8 cellular contexts compared by ENCODE assay signal in genomic region chr17:39235555-39236221, GRCh38. TPM values are rescaled to one million over a fixed set of nuclear protein-coding genes. Genes with fewer than 3 reads are reported as not detected.
DNase-seq lines count a peak whose midpoint lies in the region; ATAC-seq and TF ChIP-seq lines count a peak whose summit lies in the region.

No MANE protein-coding gene starts in this region.

- TF ChIP-seq POLR2A in erythroblast (IDR thresholded peaks at IDR 0.05; ENCODE audit: low read length) = no peak

- H3K4me1 Mint-ChIP-seq in CD8-positive, alpha-beta T cell (ENCODE audit: low read depth) = peaks cover 38% of the 10 kb centered on the region

- H3K4me2 ChIP-seq in parathyroid adenoma (ENCODE audit: low read length) = no peak overlapping the region

- peaks cover 55% of the 10 kb centered on the region for H3K4me1 ChIP-seq in CD8-positive, alpha-beta T cell (ENCODE audit: insufficient read depth, low read length)
- H3K4me1 ChIP-seq in parathyroid adenoma = no peaks in the 10 kb centered on the region

- CTCF ChIA-PET in CD8-positive, alpha-beta T cell (lab: Charles Lee) = interaction anchor here (0.6 to 20.4 kb wide), 11 partner anchors 9 to 83 kb away, joined by 3 to 429 read pairs (median 6); partner anchors contain the start of gene STAC2

- POLR2A ChIA-PET in CD8-positive, alpha-beta T cell (lab: Charles Lee) = interaction anchor here (4.6 kb wide), 1 partner anchor 36 kb away, joined by 23 read pairs; the partner anchor contains the start of gene RPL19

- no peaks in the 10 kb centered on the region for H3K9me3 Mint-ChIP-seq in CD8-positive, alpha-beta T cell

- H3K36me3 Mint-ChIP-seq in CD8-positive, alpha-beta T cell = no peaks in the 10 kb centered on the region

- peak; percentile 59 for TF ChIP-seq CTCF in CD8-positive, alpha-beta T cell (IDR thresholded peaks at IDR 0.05)
- TF ChIP-seq CTCF in GM20000 (IDR thresholded peaks at IDR 0.05; ENCODE audit: extremely low read depth, missing control alignments) (peak; percentile 35), WI38 (IDR thresholded peaks at IDR 0.05; ENCODE audit: low read depth, low read length) (peak; percentile 69), parathyroid adenoma (IDR thresholded peaks at IDR 0.05) (peak; percentile 14), omental fat pad (IDR thresholded peaks at IDR 0.05) (no peak)

- no peaks in the 10 kb centered on the region for H3K9me3 ChIP-seq in CD8-positive, alpha-beta T cell (ENCODE audit: low read length)
- no peaks in the 10 kb centered on the region for H3K9me3 ChIP-seq in parathyroid adenoma (ENCODE audit: control insufficient read depth, low read length)

- H3K4me3 Mint-ChIP-seq in CD8-positive, alpha-beta T cell = no peak overlapping the region

- H3K36me3 ChIP-seq in CD8-positive, alpha-beta T cell (ENCODE audit: insufficient read depth, low read length) = no peaks in the 10 kb centered on the region
- no peaks in the 10 kb centered on the region for H3K36me3 ChIP-seq in parathyroid adenoma (ENCODE audit: control insufficient read depth, insufficient read depth, low read length)

- ATAC-seq in CD8-positive, alpha-beta T cell = peak; percentile 42
- ATAC-seq in omental fat pad (ENCODE audit: low FRiP score) = no peak

- H3K9ac ChIP-seq in parathyroid adenoma = no peak overlapping the region

- H3K27ac ChIP-seq in CD8-positive, alpha-beta T cell (ENCODE audit: low read depth, low read length) = no peak overlapping the region
- H3K27ac ChIP-seq in parathyroid adenoma = no peak overlapping the region

- H3K27me3 ChIP-seq in CD8-positive, alpha-beta T cell (ENCODE audit: insufficient read depth, low read length) = no peaks in the 10 kb centered on the region
- no peaks in the 10 kb centered on the region for H3K27me3 ChIP-seq in parathyroid adenoma (ENCODE audit: control insufficient read depth, insufficient read depth, low read length)

- H2AFZ ChIP-seq in parathyroid adenoma = no peak overlapping the region

- peak in 4 of 7 experiments; percentile 32 to 67 (median 48) for DNase-seq in CD8-positive, alpha-beta T cell
- peak; percentile 78 for DNase-seq in GM20000 (ENCODE audit: low spot score)
- DNase-seq in NCI-H2171 treated with DMSO at 0.1 percent for 48 hours (lab: John Stamatoyannopoulos, UW) = peak; percentile 100
- peak; percentile 71 to 74 for DNase-seq in erythroblast (lab: John Stamatoyannopoulos, UW)
- DNase-seq in NCI-H1048 (lab: John Stamatoyannopoulos, UW) = no peak
- DNase-seq in omental fat pad (ENCODE audit: low spot score) = no peak

- H3K27ac Mint-ChIP-seq in CD8-positive, alpha-beta T cell = peak overlapping the region; percentile 79

- intact Hi-C loops in CD8-positive, alpha-beta T cell (cut with DNase I, micrococcal nuclease) = loop anchor here in 1 of 2 experiments (5.0 kb wide), 1 partner anchor 83 kb away; the partner anchor contains the start of gene PLXDC1

- no peaks in the 10 kb centered on the region for H3K79me2 ChIP-seq in parathyroid adenoma

- peaks cover 8% of the 10 kb centered on the region for H3K27me3 Mint-ChIP-seq in CD8-positive, alpha-beta T cell (ENCODE audit: low read depth)

- no peak overlapping the region for H3K4me3 ChIP-seq in CD8-positive, alpha-beta T cell (ENCODE audit: low read depth, low read length)
- H3K4me3 ChIP-seq in WI38 (ENCODE audit: low read depth, low read length) = no peak overlapping the region
- no peak overlapping the region for H3K4me3 ChIP-seq in parathyroid adenoma (ENCODE audit: low read depth, low read length)

RNA-seq across cellular contexts. Expression of gene STAC2, which starts 9.9 kb away (rescaled TPM):
- under 1 TPM; 0.11 to 0.17 TPM for total RNA-seq in CD8-positive, alpha-beta T cell
- under 1 TPM in 2 of 4 donors, not detected in 2; 0.56 to 0.60 TPM for total RNA-seq in omental fat pad

RNA-seq across cellular contexts. Expression of gene RPL19, which starts 35.6 kb away (rescaled TPM):
- 1,000 to 10,000 TPM; 3,808 to 3,896 TPM for total RNA-seq in CD8-positive, alpha-beta T cell
- 1,000 to 10,000 TPM; 2,414 to 2,833 (median 2,579) TPM for total RNA-seq in omental fat pad

RNA-seq across cellular contexts. Expression of gene CACNB1, which starts 38.2 kb away (rescaled TPM):
- total RNA-seq in CD8-positive, alpha-beta T cell = 10 to 100 TPM in 1 of 2 experiments, 1 to 10 TPM in 1; 9.1 to 11.8 TPM
- 1 to 10 TPM; 3.2 to 3.7 (median 3.5) TPM for total RNA-seq in omental fat pad

Comparison
In these comparisons a context has a peak if more than half of its experiments do, and no peak if none do; other contexts are left out.
1. DNase-seq: peak in CD8-positive, alpha-beta T cell (4 of 7), GM20000 (single experiment), NCI-H2171 treated with DMSO at 0.1 percent for 48 hours (single experiment) and erythroblast (2 of 2); none in NCI-H1048 (single experiment) and omental fat pad (single experiment).
2. CTCF ChIP-seq: peak in CD8-positive, alpha-beta T cell (single experiment), GM20000 (single experiment), WI38 (single experiment) and parathyroid adenoma (single experiment); none in omental fat pad (0 of 3).